ENCODE assay signal across 22 cellular contexts in genomic region chr2:26471766-26472706, GRCh38. TPM values are rescaled to one million over a fixed set of nuclear protein-coding genes. Genes with fewer than 3 reads are reported as not detected.
DNase-seq lines count a peak whose midpoint lies in the region; ATAC-seq, FAIRE-seq and TF ChIP-seq lines count a peak whose summit lies in the region.
"Had no signal": no experiment of that assay in that cellular context is flagged by ENCODE, and none has a peak within 500 bp of the region (broad histone marks: within the 10 kb centered on the region; RNA-seq: fewer than 3 reads in every experiment).

No MANE protein-coding gene starts in this region.

- H3K4me2 ChIP-seq in HepG2 (ENCODE audit: low read depth, low read length) = no peak overlapping the region
- H3K4me2 ChIP-seq: BLaER1 treated with 17β-estradiol and CSF1 and Interleukin-3, amounts not matched to agents 10 nM and 100 nM had no signal

- H3K4me3 ChIP-seq in Caco-2 (ENCODE audit: low read depth, low read length) (no peak overlapping the region), WERI-Rb-1 (ENCODE audit: low read depth, low read length) (no peak overlapping the region), HepG2 (replicated peaks in 1 of 3; ENCODE audit: insufficient read depth in 1 of 3, low read depth in 2 of 3, low read length in 3 of 3) (no peak overlapping the region), tibial artery (no peak overlapping the region), suprapubic skin (no peak overlapping the region)
- no peak overlapping the region for H3K4me3 ChIP-seq in CD4-positive, alpha-beta memory T cell (ENCODE audit: low read length in 2 of 2)
- H3K4me3 ChIP-seq: BLaER1 treated with 17β-estradiol and CSF1 and Interleukin-3, amounts not matched to agents 10 nM and 100 nM; breast epithelium; GM23248; heart left ventricle; left lung; Peyer's patch; right lobe of liver had no signal

- peak; percentile 99 for FAIRE-seq in HTR-8/SVneo (lab: Jason Lieb, UNC)
- peak; percentile 46 for FAIRE-seq in HepG2 (lab: Jason Lieb, UNC)
- FAIRE-seq: endometrium had no signal

- no peak for TF ChIP-seq EP300 in HepG2 (IDR thresholded peaks at IDR 0.05; ENCODE audit: low read depth in 2 of 2, low read length in 2 of 2)
- TF ChIP-seq EP300 in HepG2 (CRISPR knock-in tag; IDR thresholded peaks at IDR 0.05; ENCODE audit: borderline replicate concordance) = no peak
- no peak for TF ChIP-seq EP300 in suprapubic skin (IDR thresholded peaks at IDR 0.05)

- intact Hi-C loops in Caco-2 (cut with micrococcal nuclease; ENCODE audit: unreplicated experiment) = no loop called here
- intact Hi-C loops in HepG2 (cut with micrococcal nuclease; ENCODE audit: unreplicated experiment) = no loop called here
- intact Hi-C loops in tibial artery (cut with DNase I; ENCODE audit: low total_unique reads) = no loop called here
- intact Hi-C loops in CD4-positive, alpha-beta memory T cell (cut with micrococcal nuclease) = no loop called here
- intact Hi-C loops in head of caudate nucleus (cut with DNase I) = no loop called here

- peak; percentile 40 to 41 for DNase-seq in Caco-2
- no peak for DNase-seq in HTR-8/SVneo (ENCODE audit: insufficient read length, low spot score)
- peak; percentile 64 for DNase-seq in WERI-Rb-1
- DNase-seq in HepG2 (ENCODE audit: low spot score) = no peak
- no peak for DNase-seq in tibial artery
- no peak for DNase-seq in suprapubic skin (ENCODE audit: low spot score in 2 of 2)
- no peak for DNase-seq in CD4-positive, alpha-beta memory T cell
- no peak for DNase-seq in head of caudate nucleus
- DNase-seq: activated CD4-positive, alpha-beta T cell treated with anti-CD3 and anti-CD28 coated beads, Interleukin-2, amount 50 U/mL, for 48 hours; activated gamma-delta T cell treated with Interleukin-2 at 50 U/mL for 16 hours; GM23248; Peyer's patch; stimulated activated CD4-positive, alpha-beta T cell treated with anti-CD3 and anti-CD28 coated beads, Interleukin-4, amount 100 ng/mL, for 4 hours; stimulated activated naive B cell treated with anti-CD40 and anti-IgM and Interleukin-4, amounts not matched to agents 10 μg/mL and 1 μg/mL and 100 μg/mL, for 72 hours had no signal

- CTCF ChIA-PET in Caco-2 (lab: Charles Lee) (interaction anchor here (0.8 to 1.1 kb wide), 5 partner anchors 31 to 114 kb away, joined by 3 to 6 read pairs (median 4); no protein-coding TSS in a partner anchor), HepG2 (lab: Yijun Ruan, JAX; ENCODE audit: low intra/inter-chr PET ratio, low total read pairs) (interaction anchor here (2.1 kb wide), 1 partner anchor 106 kb away, joined by 10 read pairs; no protein-coding TSS in a partner anchor)
- CTCF ChIA-PET in CD4-positive, alpha-beta memory T cell (lab: Charles Lee; ENCODE audit: partially characterized antibody) = interaction anchor here (0.6 kb wide), 1 partner anchor 13 kb away, joined by 4 read pairs; no protein-coding TSS in a partner anchor

- no peaks in the 10 kb centered on the region; the same call in 1 of the 2 replicates for H3K9me3 ChIP-seq in Caco-2
- peaks cover 5% of the 10 kb centered on the region for H3K9me3 ChIP-seq in WERI-Rb-1 (ENCODE audit: severe bottlenecking)
- peaks cover 5% of the 10 kb centered on the region for H3K9me3 ChIP-seq in HepG2 (ENCODE audit: low read length)
- peaks cover 0 to 4% (median 0%) of the 10 kb centered on the region in 3 donors for H3K9me3 ChIP-seq in tibial artery
- H3K9me3 ChIP-seq in suprapubic skin = peaks cover 5% of the 10 kb centered on the region
- H3K9me3 ChIP-seq in CD4-positive, alpha-beta memory T cell (ENCODE audit: control insufficient read depth in 1 of 2, low read length in 2 of 2) = peaks cover 0 to 6% of the 10 kb centered on the region in 2 donors
- H3K9me3 ChIP-seq: BLaER1 treated with 17β-estradiol and CSF1 and Interleukin-3, amounts not matched to agents 10 nM and 100 nM; right lobe of liver had no signal

- H3K27ac Mint-ChIP-seq in Caco-2 (ENCODE audit: unreplicated experiment) = no peak overlapping the region
- H3K27ac Mint-ChIP-seq in CD4-positive, alpha-beta memory T cell = no peak overlapping the region
- H3K27ac Mint-ChIP-seq: natural killer cell treated with Interleukin-12 subunit alpha and Interleukin-12 subunit beta and Interleukin-15 and Interleukin-18, amount 100 ng/mL, for 72 hours; stimulated activated naive B cell treated with anti-CD40 and anti-IgM and Interleukin-4, amounts not matched to agents 10 μg/mL and 1 μg/mL and 100 μg/mL, for 72 hours had no signal

- H3K4me3 Mint-ChIP-seq in Caco-2 (ENCODE audit: unreplicated experiment) = no peak overlapping the region
- no peak overlapping the region for H3K4me3 Mint-ChIP-seq in CD4-positive, alpha-beta memory T cell
- H3K4me3 Mint-ChIP-seq: natural killer cell treated with Interleukin-12 subunit alpha and Interleukin-12 subunit beta and Interleukin-15 and Interleukin-18, amount 100 ng/mL, for 72 hours; stimulated activated naive B cell treated with anti-CD40 and anti-IgM and Interleukin-4, amounts not matched to agents 10 μg/mL and 1 μg/mL and 100 μg/mL, for 72 hours had no signal

- no peaks in the 10 kb centered on the region for H3K36me3 Mint-ChIP-seq in Caco-2 (ENCODE audit: insufficient read depth, unreplicated experiment)
- H3K36me3 Mint-ChIP-seq in CD4-positive, alpha-beta memory T cell = no peaks in the 10 kb centered on the region
- H3K36me3 Mint-ChIP-seq: natural killer cell treated with Interleukin-12 subunit alpha and Interleukin-12 subunit beta and Interleukin-15 and Interleukin-18, amount 100 ng/mL, for 72 hours; stimulated activated naive B cell treated with anti-CD40 and anti-IgM and Interleukin-4, amounts not matched to agents 10 μg/mL and 1 μg/mL and 100 μg/mL, for 72 hours had no signal

- no peak overlapping the region for H3K9ac ChIP-seq in HepG2 (ENCODE audit: insufficient read depth, low read depth, low read length)
- H3K9ac ChIP-seq: BLaER1 treated with 17β-estradiol and CSF1 and Interleukin-3, amounts not matched to agents 10 nM and 100 nM; GM23248 had no signal

- H2AFZ ChIP-seq in HepG2 (ENCODE audit: low read length) = no peak overlapping the region
- H2AFZ ChIP-seq: GM23248 had no signal

- no peaks in the 10 kb centered on the region for H4K20me1 ChIP-seq in HepG2 (ENCODE audit: insufficient read depth, low read length)
- H4K20me1 ChIP-seq: BLaER1 treated with 17β-estradiol and CSF1 and Interleukin-3, amounts not matched to agents 10 nM and 100 nM had no signal

- no peak for TF ChIP-seq RAD21 in HepG2 (CRISPR knock-in tag; IDR thresholded peaks at IDR 0.05)

- H3K4me1 ChIP-seq in Caco-2 (no peaks in the 10 kb centered on the region), HepG2 (ENCODE audit: insufficient read depth, low read length) (no peaks in the 10 kb centered on the region), tibial artery (no peaks in the 10 kb centered on the region), suprapubic skin (no peaks in the 10 kb centered on the region)
- H3K4me1 ChIP-seq in CD4-positive, alpha-beta memory T cell (ENCODE audit: insufficient read depth, low read length) = no peaks in the 10 kb centered on the region
- H3K4me1 ChIP-seq: breast epithelium, heart left ventricle, left lung, Peyer's patch, right lobe of liver had no signal

- no peaks in the 10 kb centered on the region for H3K4me1 Mint-ChIP-seq in Caco-2 (ENCODE audit: low read depth, unreplicated experiment)
- peaks cover 0 to 1% (median 0%) of the 10 kb centered on the region in 4 donors for H3K4me1 Mint-ChIP-seq in CD4-positive, alpha-beta memory T cell
- H3K4me1 Mint-ChIP-seq: stimulated activated naive B cell treated with anti-CD40 and anti-IgM and Interleukin-4, amounts not matched to agents 10 μg/mL and 1 μg/mL and 100 μg/mL, for 72 hours had no signal

- H3K9me3 Mint-ChIP-seq in Caco-2 (ENCODE audit: unreplicated experiment) = peaks cover 16% of the 10 kb centered on the region
- H3K9me3 Mint-ChIP-seq in CD4-positive, alpha-beta memory T cell = peaks cover 4 to 17% (median 14%) of the 10 kb centered on the region in 8 donors
- H3K9me3 Mint-ChIP-seq: natural killer cell treated with Interleukin-12 subunit alpha and Interleukin-12 subunit beta and Interleukin-15 and Interleukin-18, amount 100 ng/mL, for 72 hours had no signal

- H3K36me3 ChIP-seq in Caco-2 (ENCODE audit: control insufficient read depth, insufficient read depth, low read length) = no peaks in the 10 kb centered on the region
- H3K36me3 ChIP-seq in WERI-Rb-1 = no peaks in the 10 kb centered on the region
- H3K36me3 ChIP-seq in HepG2 (replicated peaks in 1 of 2; ENCODE audit: control insufficient read depth in 1 of 2, insufficient read depth in 2 of 2, low read length in 2 of 2) = no peaks in the 10 kb centered on the region
- H3K36me3 ChIP-seq in tibial artery = no peaks in the 10 kb centered on the region
- H3K36me3 ChIP-seq in suprapubic skin = no peaks in the 10 kb centered on the region
- no peaks in the 10 kb centered on the region for H3K36me3 ChIP-seq in CD4-positive, alpha-beta memory T cell (ENCODE audit: insufficient read depth, low read length)
- H3K36me3 ChIP-seq: BLaER1 treated with 17β-estradiol and CSF1 and Interleukin-3, amounts not matched to agents 10 nM and 100 nM; breast epithelium; heart left ventricle; left lung; Peyer's patch; right lobe of liver had no signal

- ATAC-seq in HepG2 = peak; percentile 48
- ATAC-seq: heart left ventricle; left lung; natural killer cell treated with Interleukin-12 subunit alpha and Interleukin-12 subunit beta and Interleukin-15 and Interleukin-18, amount 100 ng/mL, for 72 hours; stimulated activated naive B cell treated with anti-CD40 and anti-IgM and Interleukin-4, amounts not matched to agents 10 μg/mL and 1 μg/mL and 100 μg/mL, for 72 hours had no signal

- TF ChIP-seq POLR2A in HepG2 (IDR thresholded peaks at IDR 0.05; ENCODE audit: insufficient read depth in 1 of 2, low read depth in 2 of 2, low read length in 2 of 2) (no peak), suprapubic skin (IDR thresholded peaks at IDR 0.05) (no peak)

- H3K79me2 ChIP-seq in HepG2 (ENCODE audit: insufficient read depth, low read length) = no peaks in the 10 kb centered on the region

- in situ Hi-C loops in HepG2 (cut with HindIII; ENCODE audit: extremely low pct_ligation_motif_present, low pct_unique_long_range_greater_than_20kb) = no loop called here

- no peaks in the 10 kb centered on the region for H3K27me3 ChIP-seq in Caco-2 (replicated peaks; ENCODE audit: control insufficient read depth, insufficient read depth, low read length)
- no peaks in the 10 kb centered on the region for H3K27me3 ChIP-seq in WERI-Rb-1 (ENCODE audit: insufficient read depth, low read depth, severe bottlenecking)
- peaks cover 0 to 8% of the 10 kb centered on the region in 2 experiments; a peak in 2 of 5 replicates for H3K27me3 ChIP-seq in HepG2 (ENCODE audit: control insufficient read depth in 1 of 2, insufficient read depth in 2 of 2, low read length in 2 of 2)
- H3K27me3 ChIP-seq in tibial artery = no peaks in the 10 kb centered on the region
- H3K27me3 ChIP-seq in suprapubic skin = no peaks in the 10 kb centered on the region
- no peaks in the 10 kb centered on the region for H3K27me3 ChIP-seq in CD4-positive, alpha-beta memory T cell (ENCODE audit: insufficient read depth, low read length)
- H3K27me3 ChIP-seq: BLaER1 treated with 17β-estradiol and CSF1 and Interleukin-3, amounts not matched to agents 10 nM and 100 nM; breast epithelium; heart left ventricle; Peyer's patch; right lobe of liver had no signal

- BruUV-seq in Caco-2 (replicated peaks; lab: Mats Ljungman, UMichigan) = no TSS peak
- BruUV-seq in HepG2 (replicated peaks; lab: Mats Ljungman, UMichigan) = no TSS peak

- TF ChIP-seq CTCF in Caco-2 (IDR thresholded peaks at IDR 0.05; ENCODE audit: insufficient read depth in 1 of 2, low read depth in 1 of 2, low read length in 1 of 2, severe bottlenecking in 1 of 2, unreplicated experiment in 1 of 2) (peak; percentile 11 to 43), WERI-Rb-1 (IDR thresholded peaks at IDR 0.05; ENCODE audit: low read depth, low read length) (peak; percentile 72), HepG2 (CRISPR knock-in tag; IDR thresholded peaks at IDR 0.05) (peak; percentile 65), tibial artery (IDR thresholded peaks at IDR 0.05) (no peak), suprapubic skin (IDR thresholded peaks at IDR 0.05) (no peak)

- no peaks in the 10 kb centered on the region for H3K27me3 Mint-ChIP-seq in Caco-2 (ENCODE audit: insufficient read depth, unreplicated experiment)
- H3K27me3 Mint-ChIP-seq in CD4-positive, alpha-beta memory T cell = peaks cover 1% of the 10 kb centered on the region in 2 donors
- H3K27me3 Mint-ChIP-seq: stimulated activated naive B cell treated with anti-CD40 and anti-IgM and Interleukin-4, amounts not matched to agents 10 μg/mL and 1 μg/mL and 100 μg/mL, for 72 hours had no signal

- 62% methylated on average over 24 of the region's 25 CpGs for WGBS in HepG2 (ENCODE audit: low lambda C conversion rate)
- 89% methylated on average over 18 of the region's 25 CpGs for WGBS in suprapubic skin

- H3K27ac ChIP-seq in WERI-Rb-1 (no peak overlapping the region), HepG2 (ENCODE audit: extremely low read length, insufficient read depth, low read length) (no peak overlapping the region), tibial artery (no peak overlapping the region), suprapubic skin (no peak overlapping the region)
- no peak overlapping the region for H3K27ac ChIP-seq in CD4-positive, alpha-beta memory T cell (ENCODE audit: low read depth, low read length)
- H3K27ac ChIP-seq: BLaER1 treated with 17β-estradiol and CSF1 and Interleukin-3, amounts not matched to agents 10 nM and 100 nM; breast epithelium; GM23248; heart left ventricle; HL-60; left lung; Peyer's patch; right lobe of liver had no signal

- POLR2A ChIA-PET in Caco-2 (lab: Charles Lee) = interaction anchor here (0.6 kb wide), 1 partner anchor 1418 kb away, joined by 6 read pairs; the partner anchor contains the start of genes BABAM2 and RBKS
- POLR2A ChIA-PET in HepG2 (lab: Yijun Ruan, JAX) = no interaction called here
- POLR2A ChIA-PET in CD4-positive, alpha-beta memory T cell (lab: Charles Lee; ENCODE audit: partially characterized antibody) = no interaction called here

RNA-seq across cellular contexts. Expression of gene OTOF, which starts 5.9 kb away (rescaled TPM):
- 0.09 TPM in 2 replicates for total RNA-seq in Caco-2 (2022)
- total RNA-seq in HepG2 (2016; rRNA removed; fragmentation: Illumina TruSeq; extraction: Trizol) = 0.04 TPM in 1 of 2 replicates, not detected in the other
- 0.09 TPM in 1 of 2 replicates, not detected in the other for total RNA-seq in HepG2 (2016; cell fraction: cytosol; rRNA removed; fragmentation: Illumina TruSeq; extraction: Trizol; ENCODE audit: low read depth)
- 0.04 TPM in 1 of 2 replicates, not detected in the other for total RNA-seq in HepG2 (2016; cell fraction: insoluble cytoplasmic fraction; rRNA removed; fragmentation: Illumina TruSeq; extraction: Trizol)
- total RNA-seq in HepG2 (2016; cell fraction: membrane; rRNA removed; fragmentation: Illumina TruSeq; extraction: Trizol) = 0.03 TPM in 1 of 2 replicates, not detected in the other
- 0.06 TPM in 1 of 2 replicates, not detected in the other for total RNA-seq in HepG2 (2016; cell fraction: nucleus; rRNA removed; fragmentation: Illumina TruSeq; extraction: Trizol)
- polyA plus RNA-seq in HepG2 (2011; rRNA removed) = not detected in 2 replicates
- polyA plus RNA-seq in HepG2 (2011; cell fraction: cytosol; rRNA removed) = 0.01 TPM in 2 replicates
- 0.12 and 0.26 TPM in 2 replicates for polyA plus RNA-seq in HepG2 (2011; cell fraction: nucleus; rRNA removed)
- polyA plus RNA-seq in HepG2 (2012) = 0.05 TPM in 1 of 2 replicates, not detected in the other
- not detected in 2 replicates for polyA plus RNA-seq in HepG2 (2016; cell fraction: cytosol; fragmentation: Illumina TruSeq; extraction: Trizol; ENCODE audit: low read depth)
- 0.04 TPM in 1 of 2 replicates, not detected in the other for polyA plus RNA-seq in HepG2 (2016; cell fraction: insoluble cytoplasmic fraction; fragmentation: Illumina TruSeq; extraction: Trizol; ENCODE audit: low read depth)
- polyA plus RNA-seq in HepG2 (2016; cell fraction: membrane; fragmentation: Illumina TruSeq; extraction: Trizol; ENCODE audit: low read depth) = not detected in 2 replicates
- 0.33 TPM in 1 of 2 replicates, not detected in the other for polyA plus RNA-seq in HepG2 (2016; cell fraction: nucleus; fragmentation: Illumina TruSeq; extraction: Trizol; ENCODE audit: insufficient read depth, low read depth)
- 0.02 TPM in 1 of 2 replicates, not detected in the other for polyA minus RNA-seq in HepG2 (2011; rRNA and poly(A)+ RNA removed; ENCODE audit: low replicate concordance)
- polyA minus RNA-seq in HepG2 (2011; cell fraction: cytosol; rRNA and poly(A)+ RNA removed) = not detected in 2 replicates
- polyA minus RNA-seq in HepG2 (2011; cell fraction: nucleus; rRNA and poly(A)+ RNA removed) = not detected in 2 replicates
- total RNA-seq in suprapubic skin = under 1 TPM in 3 of 4 donors, not detected in 1; 0.16 to 0.39 (median 0.17) TPM
- total RNA-seq in CD4-positive, alpha-beta memory T cell = under 1 TPM; 0.84 to 0.91 TPM
- polyA plus RNA-seq in CD4-positive, alpha-beta memory T cell = under 1 TPM; 0.55 to 0.82 TPM

Comparison
In these comparisons a context has a peak if more than half of its experiments do, and no peak if none do; other contexts are left out.
1. DNase-seq: peak in Caco-2 (2 of 2) and WERI-Rb-1 (single experiment); none in HTR-8/SVneo (single experiment), HepG2 (single experiment), tibial artery (0 of 2), suprapubic skin (0 of 2), CD4-positive, alpha-beta memory T cell (0 of 5) and head of caudate nucleus (0 of 42).
2. CTCF ChIP-seq: peak in Caco-2 (2 of 2), WERI-Rb-1 (single experiment) and HepG2 (single experiment); none in tibial artery (0 of 2) and suprapubic skin (0 of 2).